In the genomic region with DNA sequence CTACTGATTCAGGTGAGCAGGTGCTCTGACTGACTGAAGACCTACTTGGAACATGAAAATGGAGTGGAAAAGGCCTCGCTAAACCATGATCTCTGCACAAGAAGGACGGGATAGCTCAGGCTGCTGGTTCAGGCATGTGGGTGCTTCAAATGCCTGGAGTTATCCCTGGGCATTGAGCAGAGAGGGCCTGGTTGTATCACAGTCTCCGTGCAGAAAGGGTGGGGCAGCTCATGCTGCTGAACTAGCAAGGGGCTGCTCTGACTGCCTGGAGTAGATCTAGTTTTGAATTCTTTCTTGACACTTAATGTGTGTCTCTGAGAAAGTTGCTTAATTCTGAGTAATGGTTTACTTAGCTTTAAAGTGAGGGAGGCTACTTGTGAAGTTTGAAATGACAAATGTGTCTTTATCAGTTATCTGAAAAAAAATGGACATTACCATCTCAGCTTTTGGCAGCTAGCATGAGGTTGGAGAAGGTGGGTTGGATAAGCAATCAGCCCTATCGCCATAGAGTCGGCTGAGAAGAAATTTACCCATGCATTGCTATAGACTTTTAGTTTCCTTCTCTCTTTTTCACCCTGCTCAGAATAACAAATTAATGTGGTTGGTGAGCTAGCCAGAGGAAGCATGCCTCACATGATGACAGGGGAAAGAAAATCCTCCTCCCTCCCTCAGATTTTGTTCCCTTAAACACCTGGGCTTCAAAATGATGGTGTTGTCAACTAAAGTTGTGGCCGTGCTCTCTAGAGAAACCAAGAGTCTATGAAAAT, we compare ENCODE assay signal across 11 cellular contexts.
A peak's percentile ranks its signal among the peaks of the same experiment; 100 is the strongest.
DNase-seq lines count a peak whose midpoint lies in the region; ATAC-seq, FAIRE-seq and TF ChIP-seq lines count a peak whose summit lies in the region.
"Had no signal": no experiment of that assay in that cellular context is flagged by ENCODE, and none has a peak within 500 bp of the region (broad histone marks: within the 10 kb centered on the region; RNA-seq: fewer than 3 reads in every experiment).

No MANE protein-coding gene starts in this region.

- H3K36me3 ChIP-seq in GM12878 (ENCODE audit: control insufficient read depth in 2 of 2, insufficient read depth in 2 of 2, low read length in 1 of 2) (no peaks in the 10 kb centered on the region), aorta (ENCODE audit: control insufficient read depth in 1 of 2, insufficient read depth in 2 of 2, low read length in 1 of 2) (no peaks in the 10 kb centered on the region), thyroid gland (no peaks in the 10 kb centered on the region)

- H3K4me1 ChIP-seq in GM12878 (ENCODE audit: control insufficient read depth, insufficient read depth, low read length) (no peaks in the 10 kb centered on the region), aorta (ENCODE audit: control insufficient read depth in 1 of 2, insufficient read depth in 2 of 2, low read length in 2 of 2) (no peaks in the 10 kb centered on the region), thyroid gland (no peaks in the 10 kb centered on the region)

- in situ Hi-C loops in GM12878 (cut with MboI), result no loop called here

- H3K4me3 ChIP-seq in GM12878, result no peak overlapping the region
- H3K4me3 ChIP-seq in aorta (ENCODE audit: low read length in 2 of 2), result no peak overlapping the region
- no peak overlapping the region for H3K4me3 ChIP-seq in thyroid gland (replicated peaks in 1 of 3)

- no peaks in the 10 kb centered on the region for H3K9me3 ChIP-seq in GM12878 (replicated peaks; ENCODE audit: control insufficient read depth, insufficient read depth, low read length)
- no peaks in the 10 kb centered on the region for H3K9me3 ChIP-seq in aorta (ENCODE audit: control insufficient read depth, low read length)
- H3K9me3 ChIP-seq in thyroid gland, result no peaks in the 10 kb centered on the region

- TF ChIP-seq POLR2A in GM12878 (IDR thresholded peaks at IDR 0.05; ENCODE audit: low read depth, low read length) (no peak), thyroid gland (IDR thresholded peaks at IDR 0.05) (no peak)

- intact Hi-C loops in GM12878 (cut with micrococcal nuclease; ENCODE audit: unreplicated experiment), result loop anchor here (5.0 kb wide), 1 partner anchor 169 kb away; no protein-coding TSS in a partner anchor
- intact Hi-C loops in aorta (cut with DNase I), result no loop called here
- intact Hi-C loops in thyroid gland (cut with DNase I), result no loop called here

- CTCF ChIA-PET in GM12878 (lab: Yijun Ruan, JAX), result interaction anchor here (0.6 to 4.5 kb wide), 27 partner anchors 8 to 994 kb away, joined by 3 to 51 read pairs (median 4); no protein-coding TSS in a partner anchor

- TF ChIP-seq CTCF in GM12878 (IDR thresholded peaks at IDR 0.05 in 2 of 3, conservative IDR thresholded peaks at IDR 0.05 in 1 of 3; ENCODE audit: control insufficient read depth in 2 of 3, extremely low read depth in 1 of 3, insufficient read depth in 1 of 3, low read depth in 3 of 3, low read length in 3 of 3), result no peak
- no peak for TF ChIP-seq CTCF in thyroid gland (IDR thresholded peaks at IDR 0.05)

- H2AFZ ChIP-seq in GM12878 (ENCODE audit: control insufficient read depth, low read depth, low read length), result no peak overlapping the region

- BruUV-seq in GM12878 (replicated peaks; lab: Mats Ljungman, UMichigan), result no TSS peak

- H3K27ac ChIP-seq in GM12878 (ENCODE audit: control insufficient read depth, insufficient read depth), result no peak overlapping the region
- no peak overlapping the region for H3K27ac ChIP-seq in aorta (ENCODE audit: low read depth in 1 of 2, low read length in 2 of 2)
- H3K27ac ChIP-seq in thyroid gland, result no peak overlapping the region

- SMC1A ChIA-PET in GM12878 (lab: Charles Lee; ENCODE audit: uncharacterized antibody, unreplicated experiment), result interaction anchor here (0.9 to 4.8 kb wide), 18 partner anchors 8 to 791 kb away, joined by 3 to 44 read pairs (median 4); no protein-coding TSS in a partner anchor

- POLR2A ChIA-PET in GM12878 (lab: Charles Lee), result no interaction called here

- H3K9ac ChIP-seq in GM12878 (ENCODE audit: control insufficient read depth, insufficient read depth, low read length), result no peak overlapping the region

- DNase-seq in GM12878 (ENCODE audit: low read depth, low spot score) (no peak), aorta (no peak), thyroid gland (no peak)
- DNase-seq in stimulated activated CD4-positive, alpha-beta T cell treated with anti-CD3 and anti-CD28 coated beads, Interleukin-15, amount 100 ng/mL, for 24 hours, result no peak
- DNase-seq: GF-D8, H7, NCI-H2171, NCI-H510A had no signal

- RAD21 ChIA-PET in GM12878 (lab: Charles Lee; ENCODE audit: unreplicated experiment), result interaction anchor here (0.8 to 2.7 kb wide), 6 partner anchors 9 to 644 kb away, joined by 3 to 13 read pairs (median 6); no protein-coding TSS in a partner anchor

- H4K20me1 ChIP-seq in GM12878 (ENCODE audit: control insufficient read depth, insufficient read depth), result no peaks in the 10 kb centered on the region

- ATAC-seq in GM19397 (IDR thresholded peaks at IDR 0.05; ENCODE audit: unreplicated experiment) (peak; percentile 52), HG03196 (IDR thresholded peaks at IDR 0.05; ENCODE audit: unreplicated experiment) (peak; percentile 24), GM12878 (peak; percentile 64), aorta (ENCODE audit: low FRiP score) (peak; percentile 22), GM21786 (IDR thresholded peaks at IDR 0.05; ENCODE audit: unreplicated experiment) (no peak)

- no peak for TF ChIP-seq RAD21 in GM12878 (IDR thresholded peaks at IDR 0.05; ENCODE audit: insufficient read depth, low read depth, low read length)

- FAIRE-seq in GM12878 (lab: Jason Lieb, UNC), result no peak

- WGBS in GM12878 (ENCODE audit: insufficient coverage, insufficient replicate concordance, low lambda C conversion rate, missing lambda C conversion rate), result 8% methylated on average over 6 of the region's 6 CpGs
- 56 to 62% methylated on average over 6 of the region's 6 CpGs for WGBS in aorta, 2 donors
- 77 to 82% methylated on average over 6 of the region's 6 CpGs for WGBS in thyroid gland, 2 donors

- no peaks in the 10 kb centered on the region for H3K79me2 ChIP-seq in GM12878 (ENCODE audit: control insufficient read depth, insufficient read depth, low read length)

- no peaks in the 10 kb centered on the region for H3K27me3 ChIP-seq in GM12878 (replicated peaks in 1 of 2; ENCODE audit: control insufficient read depth in 2 of 2, insufficient read depth in 2 of 2, low read length in 1 of 2)
- H3K27me3 ChIP-seq in aorta (ENCODE audit: control insufficient read depth in 1 of 2, insufficient read depth in 2 of 2, low read length in 1 of 2), result no peaks in the 10 kb centered on the region
- H3K27me3 ChIP-seq in thyroid gland, result no peaks in the 10 kb centered on the region

- TF ChIP-seq EP300 in GM12878 (IDR thresholded peaks at IDR 0.05; ENCODE audit: borderline replicate concordance in 1 of 2, control insufficient read depth in 1 of 2, low read depth in 2 of 2, low read length in 2 of 2), result no peak

- no peak overlapping the region for H3K4me2 ChIP-seq in GM12878 (ENCODE audit: control insufficient read depth, insufficient read depth)

TF ChIP-seq in GM12878, 131 proteins besides CTCF, POLR2A, EP300 and RAD21 (continues in another document):
- TF ChIP-seq, protein P1, sequence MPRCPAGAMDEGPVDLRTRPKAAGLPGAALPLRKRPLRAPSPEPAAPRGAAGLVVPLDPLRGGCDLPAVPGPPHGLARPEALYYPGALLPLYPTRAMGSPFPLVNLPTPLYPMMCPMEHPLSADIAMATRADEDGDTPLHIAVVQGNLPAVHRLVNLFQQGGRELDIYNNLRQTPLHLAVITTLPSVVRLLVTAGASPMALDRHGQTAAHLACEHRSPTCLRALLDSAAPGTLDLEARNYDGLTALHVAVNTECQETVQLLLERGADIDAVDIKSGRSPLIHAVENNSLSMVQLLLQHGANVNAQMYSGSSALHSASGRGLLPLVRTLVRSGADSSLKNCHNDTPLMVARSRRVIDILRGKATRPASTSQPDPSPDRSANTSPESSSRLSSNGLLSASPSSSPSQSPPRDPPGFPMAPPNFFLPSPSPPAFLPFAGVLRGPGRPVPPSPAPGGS (IDR thresholded peaks at IDR 0.05; ENCODE audit: borderline replicate concordance, insufficient read depth, low read depth, low read length, poor library complexity, severe bottlenecking), result no peak
- no peak for TF ChIP-seq ZNF622 (IDR thresholded peaks at IDR 0.05)
- TF ChIP-seq NRF1 (conservative IDR thresholded peaks at IDR 0.05; ENCODE audit: low read depth, low read length), result no peak
- TF ChIP-seq, protein P2, sequence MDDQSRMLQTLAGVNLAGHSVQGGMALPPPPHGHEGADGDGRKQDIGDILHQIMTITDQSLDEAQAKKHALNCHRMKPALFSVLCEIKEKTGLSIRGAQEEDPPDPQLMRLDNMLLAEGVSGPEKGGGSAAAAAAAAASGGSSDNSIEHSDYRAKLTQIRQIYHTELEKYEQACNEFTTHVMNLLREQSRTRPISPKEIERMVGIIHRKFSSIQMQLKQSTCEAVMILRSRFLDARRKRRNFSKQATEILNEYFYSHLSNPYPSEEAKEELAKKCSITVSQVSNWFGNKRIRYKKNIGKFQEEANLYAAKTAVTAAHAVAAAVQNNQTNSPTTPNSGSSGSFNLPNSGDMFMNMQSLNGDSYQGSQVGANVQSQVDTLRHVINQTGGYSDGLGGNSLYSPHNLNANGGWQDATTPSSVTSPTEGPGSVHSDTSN (IDR thresholded peaks at IDR 0.05; ENCODE audit: insufficient replicate concordance, low read depth, low read length), result no peak
- TF ChIP-seq, protein P3, sequence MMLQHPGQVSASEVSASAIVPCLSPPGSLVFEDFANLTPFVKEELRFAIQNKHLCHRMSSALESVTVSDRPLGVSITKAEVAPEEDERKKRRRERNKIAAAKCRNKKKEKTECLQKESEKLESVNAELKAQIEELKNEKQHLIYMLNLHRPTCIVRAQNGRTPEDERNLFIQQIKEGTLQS (IDR thresholded peaks at IDR 0.05; ENCODE audit: borderline replicate concordance, extremely low read depth, low read depth, low read length), result no peak
- no peak for TF ChIP-seq NR2F1 (conservative IDR thresholded peaks at IDR 0.05)
- no peak for TF ChIP-seq WRNIP1 (IDR thresholded peaks at IDR 0.05; ENCODE audit: borderline replicate concordance, low read depth, low read length)
- TF ChIP-seq, protein P4, sequence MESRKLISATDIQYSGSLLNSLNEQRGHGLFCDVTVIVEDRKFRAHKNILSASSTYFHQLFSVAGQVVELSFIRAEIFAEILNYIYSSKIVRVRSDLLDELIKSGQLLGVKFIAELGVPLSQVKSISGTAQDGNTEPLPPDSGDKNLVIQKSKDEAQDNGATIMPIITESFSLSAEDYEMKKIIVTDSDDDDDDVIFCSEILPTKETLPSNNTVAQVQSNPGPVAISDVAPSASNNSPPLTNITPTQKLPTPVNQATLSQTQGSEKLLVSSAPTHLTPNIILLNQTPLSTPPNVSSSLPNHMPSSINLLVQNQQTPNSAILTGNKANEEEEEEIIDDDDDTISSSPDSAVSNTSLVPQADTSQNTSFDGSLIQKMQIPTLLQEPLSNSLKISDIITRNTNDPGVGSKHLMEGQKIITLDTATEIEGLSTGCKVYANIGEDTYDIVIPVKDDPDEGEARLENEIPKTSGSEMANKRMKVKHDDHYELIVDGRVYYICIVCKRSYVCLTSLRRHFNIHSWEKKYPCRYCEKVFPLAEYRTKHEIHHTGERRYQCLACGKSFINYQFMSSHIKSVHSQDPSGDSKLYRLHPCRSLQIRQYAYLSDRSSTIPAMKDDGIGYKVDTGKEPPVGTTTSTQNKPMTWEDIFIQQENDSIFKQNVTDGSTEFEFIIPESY (IDR thresholded peaks at IDR 0.05), result no peak
